ENCODE assay signal across 8 cellular contexts in the genomic region with DNA sequence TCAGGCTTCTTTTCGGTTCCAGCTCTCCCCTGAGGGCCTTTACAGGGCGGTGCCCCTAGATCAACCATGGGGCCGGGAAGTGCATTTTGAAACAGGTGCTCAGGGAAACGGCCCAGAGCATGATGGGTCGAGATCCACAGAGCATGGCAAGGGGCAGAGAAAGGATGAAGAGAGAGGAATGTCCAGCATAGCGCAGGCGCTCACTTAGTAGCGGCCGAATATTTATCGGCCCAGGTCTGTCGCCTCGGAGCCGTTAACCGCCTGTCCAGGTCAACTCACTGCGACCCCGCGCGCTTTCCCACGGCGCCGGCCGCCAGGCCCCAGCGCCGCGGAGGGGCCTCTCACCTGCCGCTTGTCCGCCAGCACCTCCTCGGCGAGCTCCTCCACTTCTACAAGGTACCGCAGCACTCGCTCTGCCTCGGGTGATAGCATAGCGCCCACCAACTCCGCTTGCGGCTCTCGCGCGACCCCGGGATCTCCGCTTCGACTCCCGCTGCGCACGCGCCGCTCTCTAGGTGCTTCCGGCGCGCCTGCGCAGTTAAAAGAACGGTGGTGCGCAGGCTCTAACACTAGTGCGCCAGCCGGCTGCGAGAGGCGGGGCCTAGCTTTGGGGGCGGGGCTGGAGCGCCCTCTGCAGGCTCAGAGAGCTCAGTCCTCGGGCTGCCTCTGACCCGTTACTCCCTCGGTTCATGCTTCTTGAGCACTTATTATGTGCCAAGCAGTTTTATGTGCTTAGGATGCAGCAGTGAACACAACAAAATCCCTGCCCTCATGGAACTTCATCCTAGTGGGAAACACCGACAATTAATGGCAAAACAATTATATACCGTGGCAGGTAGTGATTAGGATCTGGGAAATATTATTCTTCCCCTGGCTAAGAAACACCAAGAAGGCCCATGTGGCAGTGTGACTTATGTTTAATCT. TPM values are rescaled to one million over a fixed set of nuclear protein-coding genes. Genes with fewer than 3 reads are reported as not detected.
DNase-seq lines count a peak whose midpoint lies in the region; ATAC-seq and TF ChIP-seq lines count a peak whose summit lies in the region.

A gene (minus strand): TSS at position 517 of the 924 bp plus-strand sequence. CDS start 85 bp downstream, at position 432.

- H3K27ac ChIP-seq in C4-2B, result peak within 1 kb of the TSS; percentile 88
- no peak within 1 kb of the TSS for H3K27ac ChIP-seq in colonic mucosa
- H3K27ac ChIP-seq in layer of hippocampus (ENCODE audit: low read depth, low read length), result peak within 1 kb of the TSS; percentile 46

- intact Hi-C loops in colonic mucosa (cut with DNase I), result loop anchor here (2.0 kb wide), 1 partner anchor 101 kb away; no protein-coding TSS in a partner anchor

- TF ChIP-seq CTCF in C4-2B (conservative IDR thresholded peaks at IDR 0.05) (peak; percentile 99), colonic mucosa (IDR thresholded peaks at IDR 0.05) (peak; percentile 92)

- peak; percentile 82 for ATAC-seq in HG03457 (IDR thresholded peaks at IDR 0.05; ENCODE audit: unreplicated experiment)

- DNase-seq in GM19240 (ENCODE audit: insufficient read length, low spot score) (peak; percentile 76), NCI-H510A treated with DMSO at 0.1 percent for 48 hours (lab: John Stamatoyannopoulos, UW) (peak; percentile 90), colonic mucosa (peak; percentile 95)
- DNase-seq in activated CD4-positive, alpha-beta T cell treated with anti-CD3 and anti-CD28 coated beads for 24 hours (ENCODE audit: low read depth in 2 of 2), result peak; percentile 97 to 98
- peak; percentile 94 to 96 (median 94) for DNase-seq in stimulated activated CD4-positive, alpha-beta T cell treated with anti-CD3 and anti-CD28 coated beads, Interleukin-1b, Interleukin-23, amount 100 ng/mL, for 24 hours (ENCODE audit: low read depth in 4 of 4, low spot score in 1 of 4)

- H3K27me3 ChIP-seq in colonic mucosa (no peaks in the 10 kb centered on the region), layer of hippocampus (ENCODE audit: control insufficient read depth, insufficient read depth, low read length) (no peaks in the 10 kb centered on the region)

- no peaks in the 10 kb centered on the region for H3K36me3 ChIP-seq in colonic mucosa

- H3K9ac ChIP-seq in colonic mucosa (ENCODE audit: low read depth in 2 of 2, low read length in 2 of 2), result peak within 1 kb of the TSS; percentile 84 to 86

- peaks cover 9% of the 10 kb centered on the region for H3K4me1 ChIP-seq in colonic mucosa

- H3K9me3 ChIP-seq in colonic mucosa, result no peaks in the 10 kb centered on the region

- H3K4me3 ChIP-seq in colonic mucosa, result peak within 1 kb of the TSS; percentile 97

RNA-seq across cellular contexts. Expression of the gene that starts here (rescaled TPM):
- 10 to 100 TPM in 1 of 2 donors, 1 to 10 TPM in 1; 9.9 to 14.6 TPM for total RNA-seq in colonic mucosa
